10 cellular contexts compared by ENCODE assay signal in the genomic region with DNA sequence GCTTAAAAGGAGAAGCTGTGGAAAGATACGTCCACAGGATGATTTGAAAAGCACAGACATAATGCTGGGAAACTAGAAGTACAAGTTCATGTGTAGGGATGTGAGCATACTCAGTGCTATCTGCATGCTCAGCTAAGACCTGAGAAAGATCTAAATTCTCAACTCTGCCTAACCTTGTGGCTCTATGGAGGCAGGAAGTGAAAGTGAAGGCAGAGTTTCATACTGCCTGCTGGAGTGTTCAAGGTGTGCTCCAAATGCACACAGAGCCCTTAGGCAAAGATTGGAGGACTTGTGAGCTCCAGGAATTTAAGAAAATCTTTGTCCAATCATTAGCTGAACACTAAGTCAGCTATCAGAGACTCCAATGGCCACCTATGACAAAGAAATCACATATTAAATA.
DNase-seq lines count a peak whose midpoint lies in the region; ATAC-seq and TF ChIP-seq lines count a peak whose summit lies in the region.
"Had no signal": no experiment of that assay in that cellular context is flagged by ENCODE, and none has a peak within 500 bp of the region (broad histone marks: within the 10 kb centered on the region; RNA-seq: fewer than 3 reads in every experiment).

No MANE protein-coding gene starts in this region.

- DNase-seq in GM06990 (ENCODE audit: extremely low read depth, insufficient read length): peak; percentile 63
- DNase-seq in activated CD4-positive, alpha-beta memory T cell treated with anti-CD3 and anti-CD28 coated beads for 36 hours: peak; percentile 10
- no peak for DNase-seq in AG08396 (ENCODE audit: low spot score)
- DNase-seq in HT-29 (ENCODE audit: low spot score): no peak
- no peak for DNase-seq in COR-L47 (lab: John Stamatoyannopoulos, UW)
- no peak for DNase-seq in stimulated activated CD4-positive, alpha-beta T cell treated with anti-CD3 and anti-CD28 coated beads, Interleukin-2, amount 100 ng/mL, for 48 hours
- DNase-seq: KBM-7 had no signal

- H3K36me3 Mint-ChIP-seq in activated CD4-positive, alpha-beta memory T cell treated with anti-CD3 and anti-CD28 coated beads for 36 hours: peaks cover 8% of the 10 kb centered on the region

- no peak overlapping the region for H3K27ac Mint-ChIP-seq in activated CD4-positive, alpha-beta memory T cell treated with anti-CD3 and anti-CD28 coated beads for 36 hours
- H3K27ac Mint-ChIP-seq: dendritic cell treated with granulocyte-macrophage colony-stimulating factor and Interleukin-4, amounts not matched to agents 40 ng/mL and 50 ng/mL, for 4 days had no signal

- intact Hi-C loops in activated CD4-positive, alpha-beta memory T cell treated with anti-CD3 and anti-CD28 coated beads for 36 hours (cut with micrococcal nuclease): no loop called here

- H3K9me3 Mint-ChIP-seq in activated CD4-positive, alpha-beta memory T cell treated with anti-CD3 and anti-CD28 coated beads for 36 hours: peaks cover 18% of the 10 kb centered on the region

- no peak overlapping the region for H3K4me3 ChIP-seq in GM06990 (replicated peaks; ENCODE audit: low read depth, low read length)

- CTCF ChIA-PET in activated CD4-positive, alpha-beta memory T cell treated with anti-CD3 and anti-CD28 coated beads for 36 hours (lab: Charles Lee): interaction anchor here (0.7 to 1.0 kb wide), 4 partner anchors 12 to 542 kb away, joined by 3 to 5 read pairs (median 4); no protein-coding TSS in a partner anchor

- no peak overlapping the region for H3K4me3 Mint-ChIP-seq in activated CD4-positive, alpha-beta memory T cell treated with anti-CD3 and anti-CD28 coated beads for 36 hours
- H3K4me3 Mint-ChIP-seq: dendritic cell treated with granulocyte-macrophage colony-stimulating factor and Interleukin-4, amounts not matched to agents 40 ng/mL and 50 ng/mL, for 4 days had no signal

- H3K27me3 Mint-ChIP-seq in activated CD4-positive, alpha-beta memory T cell treated with anti-CD3 and anti-CD28 coated beads for 36 hours: no peaks in the 10 kb centered on the region
- H3K27me3 Mint-ChIP-seq: dendritic cell treated with granulocyte-macrophage colony-stimulating factor and Interleukin-4, amounts not matched to agents 40 ng/mL and 50 ng/mL, for 4 days had no signal

- no peaks in the 10 kb centered on the region for H3K36me3 ChIP-seq in GM06990 (ENCODE audit: control insufficient read depth, insufficient read depth, low read length)

- H3K27me3 ChIP-seq in GM06990 (replicated peaks; ENCODE audit: control insufficient read depth, insufficient read depth, low read length): no peaks in the 10 kb centered on the region

- no peak for TF ChIP-seq CTCF in GM06990 (IDR thresholded peaks at IDR 0.05; ENCODE audit: insufficient read depth, low read length, poor library complexity, severe bottlenecking)

- peak; percentile 88 for ATAC-seq in GM19452 (IDR thresholded peaks at IDR 0.05; ENCODE audit: unreplicated experiment)
- peak; percentile 73 for ATAC-seq in HG03139 (IDR thresholded peaks at IDR 0.05; ENCODE audit: unreplicated experiment)

- peaks cover 11% of the 10 kb centered on the region for H3K4me1 Mint-ChIP-seq in activated CD4-positive, alpha-beta memory T cell treated with anti-CD3 and anti-CD28 coated beads for 36 hours (ENCODE audit: low read depth)

- POLR2A ChIA-PET in activated CD4-positive, alpha-beta memory T cell treated with anti-CD3 and anti-CD28 coated beads for 36 hours (lab: Charles Lee): no interaction called here

Comparison
In these comparisons a context has a peak if more than half of its experiments do, and no peak if none do; other contexts are left out.
1. DNase-seq: peak in GM06990 (single experiment) and activated CD4-positive, alpha-beta memory T cell treated with anti-CD3 and anti-CD28 coated beads for 36 hours (single experiment); none in AG08396 (single experiment), HT-29 (single experiment), COR-L47 (single experiment) and stimulated activated CD4-positive, alpha-beta T cell treated with anti-CD3 and anti-CD28 coated beads, Interleukin-2, amount 100 ng/mL, for 48 hours (0 of 2).